Comparison of ENCODE assay signal across 23 cellular contexts in the genomic region with DNA sequence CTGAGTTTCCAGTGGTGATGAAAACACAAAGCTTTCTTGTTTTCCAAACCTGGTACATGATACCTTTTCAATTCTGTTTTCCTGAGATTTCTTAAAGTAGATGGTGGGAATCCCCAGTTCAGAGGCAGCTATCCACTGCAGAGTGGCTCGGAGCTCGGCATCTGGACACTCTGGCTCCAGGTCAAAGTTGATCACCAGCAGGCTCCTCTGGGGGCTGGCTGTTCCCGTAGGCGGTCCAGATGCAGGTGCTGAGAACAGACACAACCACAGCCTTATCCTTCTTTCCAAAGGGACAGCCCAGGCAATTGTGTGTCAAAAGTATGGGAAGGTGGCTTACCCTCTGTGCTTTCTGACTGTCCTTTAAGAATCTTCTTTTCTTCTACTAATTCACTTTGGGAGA.
"Had no signal": no experiment of that assay in that cellular context is flagged by ENCODE, and none has a peak within 500 bp of the region (broad histone marks: within the 10 kb centered on the region; RNA-seq: fewer than 3 reads in every experiment).

No MANE protein-coding gene starts in this region.

- FAIRE-seq: endometrium, islet of Langerhans, keratinocyte had no signal

- H3K9me3 ChIP-seq: colonic mucosa, esophagus squamous epithelium, gastrocnemius medialis, heart right ventricle, left lung, lower lobe of right lung, mucosa of descending colon had no signal

- H3K27ac ChIP-seq: colonic mucosa, epithelial cell of prostate, esophagus squamous epithelium, gastrocnemius medialis, heart right ventricle, left lung, lower lobe of right lung had no signal

- H3K4me1 ChIP-seq: colonic mucosa, esophagus squamous epithelium, gastrocnemius medialis, heart right ventricle, left lung, lower lobe of right lung had no signal

- DNase-seq: colonic mucosa; cortex of kidney; effector CD8-positive, alpha-beta T cell; effector memory CD8-positive, alpha-beta T cell; endodermal cell; erythroblast; esophagus squamous epithelium; foreskin fibroblast; foreskin melanocyte; gastrocnemius medialis; heart right ventricle; hippocampal formation; left cardiac atrium; left lung; left ventricle myocardium superior; lower lobe of right lung; mesenchymal stem cell; mucosa of descending colon had no signal

- H3K4me3 ChIP-seq: colonic mucosa, esophagus squamous epithelium, gastrocnemius medialis, heart right ventricle, left lung, lower lobe of right lung, mucosa of descending colon had no signal

- H3K27me3 ChIP-seq: colonic mucosa, esophagus squamous epithelium, gastrocnemius medialis, heart right ventricle, left lung had no signal

- ATAC-seq: effector memory CD8-positive, alpha-beta T cell; esophagus mucosa; gastrocnemius medialis; heart right ventricle; left cardiac atrium; left lung; left ventricle myocardium superior; lower lobe of right lung; mucosa of descending colon had no signal

- H3K36me3 ChIP-seq: colonic mucosa, esophagus squamous epithelium, gastrocnemius medialis, left lung, lower lobe of right lung had no signal
